Comparison of ENCODE assay signal across 24 cellular contexts in genomic region chr1:54990916-54991315, GRCh38. TPM values are rescaled to one million over a fixed set of nuclear protein-coding genes. Genes with fewer than 3 reads are reported as not detected.
DNase-seq lines count a peak whose midpoint lies in the region; ATAC-seq, FAIRE-seq and TF ChIP-seq lines count a peak whose summit lies in the region.
"Had no signal": no experiment of that assay in that cellular context is flagged by ENCODE, and none has a peak within 500 bp of the region (broad histone marks: within the 10 kb centered on the region; RNA-seq: fewer than 3 reads in every experiment).

No MANE protein-coding gene starts in this region.

- H2BK120ac ChIP-seq in IMR-90 (ENCODE audit: low read depth, low read length) = no peak overlapping the region
- H2BK120ac ChIP-seq in H1 (replicated peaks; ENCODE audit: low read depth, low read length) = no peak overlapping the region

- H3K4me3 Mint-ChIP-seq in T-helper 17 cell = no peak overlapping the region
- H3K4me3 Mint-ChIP-seq in neural progenitor cell = no peak overlapping the region
- H3K4me3 Mint-ChIP-seq: CD14-positive monocyte; CD4-positive, alpha-beta T cell; CD8-positive, alpha-beta memory T cell had no signal

- no peaks in the 10 kb centered on the region for H3K9me2 ChIP-seq in Karpas-422 (replicated peaks; ENCODE audit: insufficient read depth, low read length)

- H3F3A ChIP-seq in neural progenitor cell (ENCODE audit: low read depth) = no peaks in the 10 kb centered on the region

- TF ChIP-seq EP300 in H1 (IDR thresholded peaks at IDR 0.05; ENCODE audit: borderline replicate concordance in 1 of 2, low read depth in 2 of 2, low read length in 2 of 2) = no peak

- H3K79me1 ChIP-seq in IMR-90 (ENCODE audit: low read depth in 1 of 2, low read length in 2 of 2) (no peaks in the 10 kb centered on the region), H1 (ENCODE audit: low read depth, low read length) (no peaks in the 10 kb centered on the region)

- H3K56ac ChIP-seq in IMR-90 (ENCODE audit: extremely low read depth, insufficient read depth, low read length) (no peak overlapping the region), H1 (replicated peaks; ENCODE audit: insufficient read length, low read depth, low read length) (no peak overlapping the region)

- H3K18ac ChIP-seq in IMR-90 (ENCODE audit: low read depth, low read length) (no peak overlapping the region), H1 (ENCODE audit: extremely low read depth, low read length) (no peak overlapping the region)

- H2BK20ac ChIP-seq in IMR-90 (ENCODE audit: low read depth, low read length) = no peak overlapping the region
- 0 out of 2 replicates have a peak overlapping the region, but pooled peaks have one; percentile 32 for H2BK20ac ChIP-seq in H1 (ENCODE audit: low read length)

- H4K8ac ChIP-seq in IMR-90 (ENCODE audit: low read depth in 2 of 2, low read length in 2 of 2) = no peak overlapping the region
- no peak overlapping the region for H4K8ac ChIP-seq in H1 (ENCODE audit: extremely low read depth, insufficient read depth, low read length)

- H4K5ac ChIP-seq in IMR-90 (ENCODE audit: low read depth, low read length) = no peak overlapping the region
- H4K5ac ChIP-seq in H1 (ENCODE audit: insufficient read length, low read depth, low read length) = no peak overlapping the region

- no peak overlapping the region for H2BK5ac ChIP-seq in IMR-90 (ENCODE audit: low read depth, low read length, poor library complexity, severe bottlenecking)
- no peak overlapping the region for H2BK5ac ChIP-seq in H1 (ENCODE audit: low read depth, low read length)

- no peak overlapping the region for H2BK15ac ChIP-seq in IMR-90 (ENCODE audit: low read depth, low read length)
- peak overlapping the region; percentile 88; the same call in 1 of the 2 replicates for H2BK15ac ChIP-seq in H1 (ENCODE audit: low read length)

- no peak for ATAC-seq in IMR-90 (ENCODE audit: low read depth)
- ATAC-seq in T-helper 17 cell = no peak
- ATAC-seq in GM19452 (IDR thresholded peaks at IDR 0.05; ENCODE audit: unreplicated experiment) = no peak
- ATAC-seq: A549 had no signal

- CTCF ChIA-PET in IMR-90 (lab: Yijun Ruan, JAX) (interaction anchor here (1.2 to 2.2 kb wide), 2 partner anchors 31 to 40 kb away, joined by 3 to 9 read pairs; no protein-coding TSS in a partner anchor), H1 (lab: Charles Lee; ENCODE audit: partially characterized antibody) (interaction anchor here (2.6 to 18.4 kb wide), 4 partner anchors 18 to 45 kb away, joined by 8 to 436 read pairs (median 22); no protein-coding TSS in a partner anchor)

- H3K27me3 ChIP-seq in IMR-90 (ENCODE audit: control insufficient read depth, insufficient read depth, low read length) (peaks cover 45% of the 10 kb centered on the region), H1 (replicated peaks in 1 of 4; ENCODE audit: control insufficient read depth in 3 of 4, extremely low read depth in 1 of 4, insufficient read depth in 3 of 4, low read length in 3 of 4) (peaks cover 0 to 2% (median 0%) of the 10 kb centered on the region in 4 experiments; a peak in 2 of 7 replicates), neural progenitor cell (peaks cover 12% of the 10 kb centered on the region), Karpas-422 (ENCODE audit: low read length) (no peaks in the 10 kb centered on the region; the same call in 1 of the 2 replicates)
- H3K27me3 ChIP-seq: BE2C had no signal

- H3K9me3 Mint-ChIP-seq in neural progenitor cell = no peaks in the 10 kb centered on the region
- H3K9me3 Mint-ChIP-seq: CD4-positive, alpha-beta T cell; CD8-positive, alpha-beta memory T cell had no signal

- peak overlapping the region; percentile 41 for H2AFZ ChIP-seq in IMR-90 (replicated peaks; ENCODE audit: low read length, poor library complexity)
- no peak overlapping the region for H2AFZ ChIP-seq in H1 (ENCODE audit: low read length)
- no peak overlapping the region for H2AFZ ChIP-seq in neural progenitor cell (replicated peaks)
- H2AFZ ChIP-seq in Karpas-422 (ENCODE audit: low read length) = no peak overlapping the region

- DNase-seq in IMR-90 = no peak
- DNase-seq in T-helper 17 cell = no peak
- DNase-seq in H1 (ENCODE audit: low read depth in 1 of 2, low spot score in 2 of 2) = no peak
- no peak for DNase-seq in neural progenitor cell (ENCODE audit: low spot score)
- no peak for DNase-seq in Karpas-422
- DNase-seq in hypothalamus (lab: John Stamatoyannopoulos, UW) = no peak
- DNase-seq: 8988T; ACHN; AML-193; BE2C; CD4-positive, alpha-beta T cell; CD8-positive, alpha-beta memory T cell; DMS 273 treated with DMSO at 0.1 percent for 48 hours; DND-41; GOT3; H7; HCEC 1CT had no signal

- H4K20me1 ChIP-seq in IMR-90 (ENCODE audit: insufficient read depth, low read length) (peaks cover under 1% of the 10 kb centered on the region; the same call in 1 of the 2 replicates), H1 (replicated peaks in 1 of 2; ENCODE audit: control insufficient read depth in 1 of 2, insufficient read depth in 2 of 2, low read length in 2 of 2) (no peaks in the 10 kb centered on the region), neural progenitor cell (ENCODE audit: low read depth) (no peaks in the 10 kb centered on the region), Karpas-422 (ENCODE audit: insufficient read depth, low read depth, low read length) (no peaks in the 10 kb centered on the region)
- H4K20me1 ChIP-seq: BLaER1 treated with 17β-estradiol and CSF1 and Interleukin-3, amounts not matched to agents 10 nM and 100 nM had no signal

- H4K91ac ChIP-seq in IMR-90 (ENCODE audit: insufficient read depth, low read depth, low read length) = no peak overlapping the region
- H4K91ac ChIP-seq in H1 (replicated peaks; ENCODE audit: insufficient read length, low read length) = no peak overlapping the region

- POLR2A ChIA-PET in IMR-90 (lab: Charles Lee; ENCODE audit: unreplicated experiment) = no interaction called here
- POLR2A ChIA-PET in H1 (lab: Charles Lee; ENCODE audit: partially characterized antibody) = no interaction called here

- peaks cover 4% of the 10 kb centered on the region; the same call in 1 of the 2 replicates for H3K4me1 ChIP-seq in IMR-90 (ENCODE audit: control insufficient read depth, insufficient read depth, low read length)
- H3K4me1 ChIP-seq in H1 (replicated peaks in 1 of 4; ENCODE audit: control insufficient read depth in 3 of 4, insufficient read depth in 4 of 4, low read length in 3 of 4) = peaks cover 16 to 21% (median 17%) of the 10 kb centered on the region in 4 experiments
- H3K4me1 ChIP-seq in neural progenitor cell = peaks cover 8% of the 10 kb centered on the region
- H3K4me1 ChIP-seq in Karpas-422 (ENCODE audit: low read length) = peaks cover 21% of the 10 kb centered on the region
- H3K4me1 ChIP-seq: A549, BE2C had no signal

- TF ChIP-seq CTCF in IMR-90 (conservative IDR thresholded peaks at IDR 0.05; ENCODE audit: low read depth, low read length) = no peak
- TF ChIP-seq CTCF in H1 (IDR thresholded peaks at IDR 0.05; ENCODE audit: control extremely low read depth in 1 of 3, insufficient read depth in 1 of 3, low read depth in 1 of 3, low read length in 3 of 3) = no peak
- no peak for TF ChIP-seq CTCF in neural progenitor cell (IDR thresholded peaks at IDR 0.05)

- H3K4ac ChIP-seq in IMR-90 (ENCODE audit: low read depth, low read length) = no peak overlapping the region
- no peak overlapping the region for H3K4ac ChIP-seq in H1 (replicated peaks; ENCODE audit: insufficient read length, low read depth, low read length)

- no peak for FAIRE-seq in H1 (lab: Jason Lieb, UNC)
- FAIRE-seq: A549, D721Med, G401.6, GM12892 had no signal

- H3K9ac ChIP-seq in IMR-90 (ENCODE audit: low read depth, low read length) (no peak overlapping the region), H1 (replicated peaks in 1 of 4; ENCODE audit: extremely low read depth in 1 of 4, low read depth in 3 of 4, low read length in 3 of 4) (no peak overlapping the region), neural progenitor cell (no peak overlapping the region), Karpas-422 (ENCODE audit: low read length) (no peak overlapping the region)
- H3K9ac ChIP-seq: BLaER1 treated with 17β-estradiol and CSF1 and Interleukin-3, amounts not matched to agents 10 nM and 100 nM had no signal

- H3K36me3 ChIP-seq in IMR-90 (ENCODE audit: control insufficient read depth, insufficient read depth, low read length) (no peaks in the 10 kb centered on the region), H1 (ENCODE audit: control insufficient read depth in 2 of 4, insufficient read depth in 4 of 4, low read length in 3 of 4) (no peaks in the 10 kb centered on the region), neural progenitor cell (no peaks in the 10 kb centered on the region), Karpas-422 (ENCODE audit: insufficient read depth, low read length) (no peaks in the 10 kb centered on the region)
- H3K36me3 ChIP-seq: BE2C; BLaER1 treated with 17β-estradiol and CSF1 and Interleukin-3, amounts not matched to agents 10 nM and 100 nM had no signal

- no peak overlapping the region for H2AK9ac ChIP-seq in IMR-90 (replicated peaks; ENCODE audit: low read depth, low read length, poor library complexity)

- H3K4me2 ChIP-seq in IMR-90 (ENCODE audit: low read depth, low read length) = no peak overlapping the region
- no peak overlapping the region for H3K4me2 ChIP-seq in H1 (ENCODE audit: insufficient read depth in 1 of 2, low read depth in 2 of 2, low read length in 2 of 2)
- no peak overlapping the region for H3K4me2 ChIP-seq in neural progenitor cell
- no peak overlapping the region for H3K4me2 ChIP-seq in Karpas-422 (ENCODE audit: low read depth, low read length, poor library complexity, severe bottlenecking)
- H3K4me2 ChIP-seq: A549; BLaER1 treated with 17β-estradiol and CSF1 and Interleukin-3, amounts not matched to agents 10 nM and 100 nM had no signal

- H3K23ac ChIP-seq in IMR-90 (ENCODE audit: low read depth, low read length) (no peak overlapping the region), H1 (ENCODE audit: insufficient read length) (no peak overlapping the region)

- WGBS in IMR-90 (ENCODE audit: extremely low coverage in 2 of 2, insufficient read length in 1 of 2), 2 experiments = 40% methylated on average over 1 of the region's 4 CpGs; no CpG with 5 or more reads in 1 of the 2 experiments
- 65% methylated on average over 4 of the region's 4 CpGs; no CpG with 5 or more reads in 1 of the 2 experiments for WGBS in H1 (ENCODE audit: extremely low coverage in 1 of 2, insufficient coverage in 1 of 2, insufficient read length in 1 of 2, insufficient replicate concordance in 2 of 2, low coverage in 1 of 2, low lambda C conversion rate in 2 of 2, missing lambda C conversion rate in 1 of 2), 2 experiments

- no peak overlapping the region for H3K4me3 ChIP-seq in IMR-90 (ENCODE audit: insufficient read depth, low read depth, low read length)
- no peak overlapping the region for H3K4me3 ChIP-seq in H1 (ENCODE audit: extremely low read depth in 1 of 4, insufficient read depth in 2 of 4, low read depth in 3 of 4, low read length in 4 of 4)
- no peak overlapping the region for H3K4me3 ChIP-seq in neural progenitor cell
- no peak overlapping the region for H3K4me3 ChIP-seq in Karpas-422 (ENCODE audit: low read length)
- H3K4me3 ChIP-seq: A549; BLaER1 treated with 17β-estradiol and CSF1 and Interleukin-3, amounts not matched to agents 10 nM and 100 nM had no signal

- in situ Hi-C loops in IMR-90 (cut with MboI; ENCODE audit: low sequenced_read_pairs) = no loop called here

- H3K14ac ChIP-seq in IMR-90 (replicated peaks; ENCODE audit: low read depth, low read length) (no peak overlapping the region), H1 (ENCODE audit: insufficient read length) (no peak overlapping the region)

- H3K9me3 ChIP-seq in IMR-90 (ENCODE audit: control insufficient read depth, insufficient read depth, low read length) (no peaks in the 10 kb centered on the region), T-helper 17 cell (ENCODE audit: control insufficient read depth, low read length, poor library complexity, severe bottlenecking) (no peaks in the 10 kb centered on the region), H1 (ENCODE audit: insufficient read depth in 2 of 2, low read depth in 1 of 2, low read length in 1 of 2) (no peaks in the 10 kb centered on the region), neural progenitor cell (ENCODE audit: low read depth) (no peaks in the 10 kb centered on the region), Karpas-422 (ENCODE audit: low read length) (no peaks in the 10 kb centered on the region)
- H3K9me3 ChIP-seq: A549; BE2C; BLaER1 treated with 17β-estradiol and CSF1 and Interleukin-3, amounts not matched to agents 10 nM and 100 nM had no signal

- H3K4me1 Mint-ChIP-seq in T-helper 17 cell = peaks cover 13% of the 10 kb centered on the region
- peaks cover 27% of the 10 kb centered on the region for H3K4me1 Mint-ChIP-seq in neural progenitor cell

- intact Hi-C loops in IMR-90 (cut with micrococcal nuclease) = no loop called here

- dilution Hi-C loops in IMR-90 (cut with HindIII; ENCODE audit: low sequenced_read_pairs, unreplicated experiment) = no loop called here

- H3K27ac ChIP-seq in IMR-90 (ENCODE audit: insufficient read depth, low read length) (no peak overlapping the region), H1 (ENCODE audit: low read depth, low read length) (no peak overlapping the region), neural progenitor cell (no peak overlapping the region), Karpas-422 (ENCODE audit: low read length) (no peak overlapping the region)
- H3K27ac ChIP-seq: A549; BLaER1 treated with 17β-estradiol and CSF1 and Interleukin-3, amounts not matched to agents 10 nM and 100 nM had no signal

- H3K36me3 Mint-ChIP-seq in T-helper 17 cell (ENCODE audit: low read depth) (no peaks in the 10 kb centered on the region), neural progenitor cell (no peaks in the 10 kb centered on the region)
- H3K36me3 Mint-ChIP-seq: CD14-positive monocyte had no signal

- H3K27ac Mint-ChIP-seq in T-helper 17 cell = peak overlapping the region; percentile 24
- peak overlapping the region; percentile 72 for H3K27ac Mint-ChIP-seq in neural progenitor cell
- H3K27ac Mint-ChIP-seq: CD4-positive, alpha-beta T cell had no signal

- no TSS peak for BruUV-seq in IMR-90 (replicated peaks; lab: Mats Ljungman, UMichigan)

- H3K79me2 ChIP-seq in H1 (ENCODE audit: control insufficient read depth in 1 of 2, insufficient read depth in 2 of 2, low read length in 2 of 2) = no peaks in the 10 kb centered on the region
- H3K79me2 ChIP-seq in neural progenitor cell (ENCODE audit: low read depth) = no peaks in the 10 kb centered on the region
- no peaks in the 10 kb centered on the region for H3K79me2 ChIP-seq in Karpas-422 (ENCODE audit: low read length)

- TF ChIP-seq POLR2A in IMR-90 (IDR thresholded peaks at IDR 0.05; ENCODE audit: low read depth, low read length) (no peak), H1 (IDR thresholded peaks at IDR 0.05; ENCODE audit: control extremely low read depth in 1 of 2, low read depth in 2 of 2, low read length in 2 of 2) (no peak)

- TF ChIP-seq RAD21 in IMR-90 (IDR thresholded peaks at IDR 0.05; ENCODE audit: low read length) (no peak), H1 (IDR thresholded peaks at IDR 0.05 in 1 of 2, conservative IDR thresholded peaks at IDR 0.05 in 1 of 2; ENCODE audit: low read depth in 2 of 2, low read length in 2 of 2) (no peak)

- H3K9me1 ChIP-seq in IMR-90 (ENCODE audit: insufficient read depth, low read length) = no peaks in the 10 kb centered on the region

- no peak overlapping the region for H2BK12ac ChIP-seq in H1 (ENCODE audit: low read depth, low read length)

- no peak overlapping the region for H2AK5ac ChIP-seq in IMR-90 (ENCODE audit: low read depth, low read length)
- no peak overlapping the region for H2AK5ac ChIP-seq in H1 (ENCODE audit: low read depth, low read length)

- no peaks in the 10 kb centered on the region for H3K23me2 ChIP-seq in H1 (ENCODE audit: low read depth, low read length)

- peaks cover 3% of the 10 kb centered on the region for H3K27me3 Mint-ChIP-seq in T-helper 17 cell
- H3K27me3 Mint-ChIP-seq in neural progenitor cell (ENCODE audit: insufficient read depth, low read depth) = peaks cover 16% of the 10 kb centered on the region

RNA-seq across cellular contexts. Expression of gene BSND, which starts 7.8 kb away (rescaled TPM):
- total RNA-seq in IMR-90 (2012; rRNA removed) (not detected in 2 replicates), T-helper 17 cell (under 1 TPM in 1 of 2 donors, not detected in 1; 0.07 TPM), neural progenitor cell (ENCODE audit: low replicate concordance) (not detected in 2 replicates)
- polyA plus RNA-seq in IMR-90 (2012; rRNA removed) (not detected in 2 replicates), H1 (2011; rRNA removed) (0.52 and 0.68 TPM in 2 replicates)
- polyA plus RNA-seq in IMR-90 (2012; cell fraction: cytosol; rRNA removed) = not detected in 2 replicates
- not detected in 2 replicates for polyA plus RNA-seq in IMR-90 (2012; cell fraction: nucleus; rRNA removed; ENCODE audit: low replicate concordance)
- total RNA-seq in H1 (2021; fragmentation: NEBNext Ultra II Directional; extraction: Animal tissue kit (Norgen Biotek cat#: 25700)) = 0.40 and 0.43 TPM in 2 replicates
- polyA plus RNA-seq in H1 (2011; cell fraction: cytosol; rRNA removed) = 0.67 TPM
- 1.0 TPM for polyA plus RNA-seq in H1 (2011; cell fraction: nucleus; rRNA removed)
- 0.37 to 0.74 TPM (median 0.55 TPM) in 4 replicates for polyA plus RNA-seq in H1 (2012, experiment 1 of 2)
- 0.50 TPM for polyA plus RNA-seq in H1 (2012, experiment 2 of 2)
- 0.26 TPM for polyA plus RNA-seq in H1 (2013, experiment 1 of 2)
- polyA plus RNA-seq in H1 (2013, experiment 2 of 2) = 0.26 TPM
- 0.39 and 0.54 TPM in 2 replicates for polyA minus RNA-seq in H1 (2011; rRNA and poly(A)+ RNA removed)
- polyA minus RNA-seq in H1 (2011; cell fraction: cytosol; rRNA and poly(A)+ RNA removed) = not detected
- 0.70 TPM for polyA minus RNA-seq in H1 (2011; cell fraction: nucleus; rRNA and poly(A)+ RNA removed)
- not detected in 2 replicates for total RNA-seq in Karpas-422 (2014; rRNA removed; shearing (Covaris generic); ENCODE audit: low replicate concordance)
- total RNA-seq: CD4-positive, alpha-beta T cell; CD8-positive, alpha-beta memory T cell had no signal
- polyA plus RNA-seq: A549; CD14-positive monocyte; CD8-positive, alpha-beta memory T cell had no signal

RNA-seq across cellular contexts. Expression of gene TMEM61, which starts 10.5 kb away (rescaled TPM):
- total RNA-seq in IMR-90 (2012; rRNA removed) = not detected in 2 replicates
- polyA plus RNA-seq in IMR-90 (2012; rRNA removed) = 0.10 TPM in 1 of 2 replicates, not detected in the other
- polyA plus RNA-seq in IMR-90 (2012; cell fraction: cytosol; rRNA removed) = not detected in 2 replicates
- 0.11 TPM in 1 of 2 replicates, not detected in the other for polyA plus RNA-seq in IMR-90 (2012; cell fraction: nucleus; rRNA removed; ENCODE audit: low replicate concordance)
- not detected for total RNA-seq in T-helper 17 cell
- 0.50 and 0.54 TPM in 2 replicates for total RNA-seq in H1 (2021; fragmentation: NEBNext Ultra II Directional; extraction: Animal tissue kit (Norgen Biotek cat#: 25700))
- polyA plus RNA-seq in H1 (2011; rRNA removed) = 1.4 and 2.0 TPM in 2 replicates
- polyA plus RNA-seq in H1 (2011; cell fraction: cytosol; rRNA removed) = 0.88 TPM
- 1.2 TPM for polyA plus RNA-seq in H1 (2011; cell fraction: nucleus; rRNA removed)
- 0.25 to 0.92 TPM (median 0.80 TPM) in 3 of 4 replicates, not detected in the other for polyA plus RNA-seq in H1 (2012, experiment 1 of 2)
- polyA plus RNA-seq in H1 (2012, experiment 2 of 2) = 1.0 TPM
- 1.4 TPM for polyA plus RNA-seq in H1 (2013, experiment 1 of 2)
- 0.94 TPM for polyA plus RNA-seq in H1 (2013, experiment 2 of 2)
- 0.35 TPM in 1 of 2 replicates, not detected in the other for polyA minus RNA-seq in H1 (2011; rRNA and poly(A)+ RNA removed)
- not detected for polyA minus RNA-seq in H1 (2011; cell fraction: cytosol; rRNA and poly(A)+ RNA removed)
- polyA minus RNA-seq in H1 (2011; cell fraction: nucleus; rRNA and poly(A)+ RNA removed) = not detected
- total RNA-seq in neural progenitor cell (ENCODE audit: low replicate concordance) = not detected in 2 replicates
- not detected in 2 replicates for total RNA-seq in Karpas-422 (2014; rRNA removed; shearing (Covaris generic); ENCODE audit: low replicate concordance)
- total RNA-seq: CD4-positive, alpha-beta T cell; CD8-positive, alpha-beta memory T cell had no signal
- polyA plus RNA-seq: CD14-positive monocyte; CD8-positive, alpha-beta memory T cell had no signal

RNA-seq across cellular contexts. Expression of gene PCSK9, which starts 48.4 kb away (rescaled TPM):
- total RNA-seq in IMR-90 (2012; rRNA removed) (under 0.01 TPM in 2 replicates), T-helper 17 cell (not detected), neural progenitor cell (ENCODE audit: low replicate concordance) (4.5 and 13.7 TPM in 2 replicates)
- polyA plus RNA-seq in IMR-90 (2012; rRNA removed) (0.14 and 0.17 TPM in 2 replicates), H1 (2011; rRNA removed) (22.3 and 39.4 TPM in 2 replicates)
- polyA plus RNA-seq in IMR-90 (2012; cell fraction: cytosol; rRNA removed) = 0.12 and 0.35 TPM in 2 replicates
- polyA plus RNA-seq in IMR-90 (2012; cell fraction: nucleus; rRNA removed; ENCODE audit: low replicate concordance) = 0.16 and 0.36 TPM in 2 replicates
- total RNA-seq in H1 (2021; fragmentation: NEBNext Ultra II Directional; extraction: Animal tissue kit (Norgen Biotek cat#: 25700)) = 32.3 and 33.8 TPM in 2 replicates
- polyA plus RNA-seq in H1 (2011; cell fraction: cytosol; rRNA removed) = 30.1 TPM
- polyA plus RNA-seq in H1 (2011; cell fraction: nucleus; rRNA removed) = 56.2 TPM
- polyA plus RNA-seq in H1 (2012, experiment 1 of 2) = 20.6 to 29.9 TPM (median 28.3 TPM) in 4 replicates
- 24.1 TPM for polyA plus RNA-seq in H1 (2012, experiment 2 of 2)
- 65.1 TPM for polyA plus RNA-seq in H1 (2013, experiment 1 of 2)
- polyA plus RNA-seq in H1 (2013, experiment 2 of 2) = 59.8 TPM
- 14.4 and 15.8 TPM in 2 replicates for polyA minus RNA-seq in H1 (2011; rRNA and poly(A)+ RNA removed)
- polyA minus RNA-seq in H1 (2011; cell fraction: cytosol; rRNA and poly(A)+ RNA removed) = 22.8 TPM
- polyA minus RNA-seq in H1 (2011; cell fraction: nucleus; rRNA and poly(A)+ RNA removed) = 18.1 TPM
- total RNA-seq in Karpas-422 (2014; rRNA removed; shearing (Covaris generic); ENCODE audit: low replicate concordance) = not detected in 2 replicates
- total RNA-seq: CD4-positive, alpha-beta T cell; CD8-positive, alpha-beta memory T cell had no signal
- polyA plus RNA-seq: CD14-positive monocyte; CD8-positive, alpha-beta memory T cell had no signal
